In genomic region chr9:94603259-94603776, GRCh38 we compare ENCODE assay signal across 8 cellular contexts. TPM values are rescaled to one million over a fixed set of nuclear protein-coding genes. Genes with fewer than 3 reads are reported as not detected.
DNase-seq lines count a peak whose midpoint lies in the region; ATAC-seq and TF ChIP-seq lines count a peak whose summit lies in the region.

No MANE protein-coding gene starts in this region.

- DNase-seq in CD14-positive monocyte (ENCODE audit: low spot score) (peak; percentile 71), NCI-H526 treated with DMSO at 0.1 percent for 48 hours (lab: John Stamatoyannopoulos, UW) (peak; percentile 4), mesothelial cell of epicardium (ENCODE audit: low spot score in 2 of 2, unreplicated experiment in 2 of 2) (peak; percentile 52 to 88)
- DNase-seq in activated CD4-positive, alpha-beta memory T cell treated with anti-CD3 and anti-CD28 coated beads, Interleukin-2, amount 10 ng/mL, durations not matched to agents 7 days and 5 days = peak; percentile 71
- DNase-seq in effector memory CD8-positive, alpha-beta T cell = peak; percentile 49 to 59 (median 57)
- DNase-seq in stimulated activated CD8-positive, alpha-beta memory T cell treated with anti-CD3 and anti-CD28 coated beads, Interleukin-15, amount 100 ng/mL, for 24 hours (ENCODE audit: low read depth) = peak; percentile 35

- H3K36me3 ChIP-seq in HEK293 (ENCODE audit: control insufficient read depth in 2 of 2, insufficient read depth in 1 of 2, low read length in 2 of 2) = no peaks in the 10 kb centered on the region

- H3K27ac Mint-ChIP-seq in CD14-positive monocyte (no peak overlapping the region), mesothelial cell of epicardium (peak overlapping the region; percentile 82)
- no peak overlapping the region for H3K27ac Mint-ChIP-seq in activated CD4-positive, alpha-beta memory T cell treated with anti-CD3 and anti-CD28 coated beads, Interleukin-2, amount 10 ng/mL, durations not matched to agents 7 days and 5 days
- H3K27ac Mint-ChIP-seq in effector memory CD8-positive, alpha-beta T cell = no peak overlapping the region

- peaks cover 0 to 2% (median 0%) of the 10 kb centered on the region in 7 donors for H3K9me3 Mint-ChIP-seq in CD14-positive monocyte
- H3K9me3 Mint-ChIP-seq in activated CD4-positive, alpha-beta memory T cell treated with anti-CD3 and anti-CD28 coated beads, Interleukin-2, amount 10 ng/mL, durations not matched to agents 7 days and 5 days = no peaks in the 10 kb centered on the region
- H3K9me3 Mint-ChIP-seq in effector memory CD8-positive, alpha-beta T cell = no peaks in the 10 kb centered on the region
- no peaks in the 10 kb centered on the region for H3K9me3 Mint-ChIP-seq in mesothelial cell of epicardium

- CTCF ChIA-PET in HEK293 (lab: Yijun Ruan, JAX) = interaction anchor here (0.6 to 1.1 kb wide), 6 partner anchors 10 to 308 kb away, joined by 3 to 5 read pairs (median 4); partner anchors contain the start of gene FBP2
- CTCF ChIA-PET in activated CD4-positive, alpha-beta memory T cell treated with anti-CD3 and anti-CD28 coated beads, Interleukin-2, amount 10 ng/mL, durations not matched to agents 7 days and 5 days (lab: Charles Lee) = no interaction called here

- no peak overlapping the region for H3K4me3 ChIP-seq in HEK293 (ENCODE audit: low read depth, low read length)

- H3K27ac ChIP-seq in HEK293 (ENCODE audit: extremely low read depth, low read depth, low read length) = no peak overlapping the region

- peaks cover 53 to 66% of the 10 kb centered on the region in 2 donors for H3K36me3 Mint-ChIP-seq in CD14-positive monocyte
- no peaks in the 10 kb centered on the region for H3K36me3 Mint-ChIP-seq in activated CD4-positive, alpha-beta memory T cell treated with anti-CD3 and anti-CD28 coated beads, Interleukin-2, amount 10 ng/mL, durations not matched to agents 7 days and 5 days (ENCODE audit: low read depth)
- no peaks in the 10 kb centered on the region for H3K36me3 Mint-ChIP-seq in effector memory CD8-positive, alpha-beta T cell (ENCODE audit: insufficient read depth)
- H3K36me3 Mint-ChIP-seq in mesothelial cell of epicardium = no peaks in the 10 kb centered on the region

- H3K4me3 Mint-ChIP-seq in CD14-positive monocyte = no peak overlapping the region
- H3K4me3 Mint-ChIP-seq in activated CD4-positive, alpha-beta memory T cell treated with anti-CD3 and anti-CD28 coated beads, Interleukin-2, amount 10 ng/mL, durations not matched to agents 7 days and 5 days = no peak overlapping the region
- peak overlapping the region in 1 of 2 donors; percentile 1 for H3K4me3 Mint-ChIP-seq in effector memory CD8-positive, alpha-beta T cell
- H3K4me3 Mint-ChIP-seq in mesothelial cell of epicardium = no peak overlapping the region

- no peaks in the 10 kb centered on the region for H3K9me3 ChIP-seq in HEK293 (ENCODE audit: control insufficient read depth, insufficient read depth, low read depth, low read length)

- TF ChIP-seq CTCF in CD14-positive monocyte (IDR thresholded peaks at IDR 0.05) (peak; percentile 78), HEK293 (tag by site-specific recombination; IDR thresholded peaks at IDR 0.05) (peak; percentile 48), mesothelial cell of epicardium (IDR thresholded peaks at IDR 0.05; ENCODE audit: unreplicated experiment) (peak; percentile 50)

- H3K27me3 Mint-ChIP-seq in CD14-positive monocyte (ENCODE audit: low read depth in 3 of 3) (peaks cover 0 to 7% (median 2%) of the 10 kb centered on the region in 3 donors), mesothelial cell of epicardium (ENCODE audit: low read depth) (peaks cover 15% of the 10 kb centered on the region)
- peaks cover 22% of the 10 kb centered on the region for H3K27me3 Mint-ChIP-seq in activated CD4-positive, alpha-beta memory T cell treated with anti-CD3 and anti-CD28 coated beads, Interleukin-2, amount 10 ng/mL, durations not matched to agents 7 days and 5 days
- peaks cover 33 to 48% of the 10 kb centered on the region in 2 donors for H3K27me3 Mint-ChIP-seq in effector memory CD8-positive, alpha-beta T cell

- ATAC-seq in effector memory CD8-positive, alpha-beta T cell (replicated peaks) = peak; percentile 79
- ATAC-seq in HG02610 (IDR thresholded peaks at IDR 0.05; ENCODE audit: unreplicated experiment) = no peak

- POLR2A ChIA-PET in HEK293 (lab: Yijun Ruan, JAX) = no interaction called here
- POLR2A ChIA-PET in activated CD4-positive, alpha-beta memory T cell treated with anti-CD3 and anti-CD28 coated beads, Interleukin-2, amount 10 ng/mL, durations not matched to agents 7 days and 5 days (lab: Charles Lee) = no interaction called here

- intact Hi-C loops in CD14-positive monocyte (cut with micrococcal nuclease) = no loop called here

- H3K4me1 ChIP-seq in HEK293 (ENCODE audit: control insufficient read depth, insufficient read depth, low read length) = no peaks in the 10 kb centered on the region

- peaks cover 10% of the 10 kb centered on the region for H3K4me1 Mint-ChIP-seq in CD14-positive monocyte
- H3K4me1 Mint-ChIP-seq in activated CD4-positive, alpha-beta memory T cell treated with anti-CD3 and anti-CD28 coated beads, Interleukin-2, amount 10 ng/mL, durations not matched to agents 7 days and 5 days = peaks cover 3% of the 10 kb centered on the region
- peaks cover 4 to 7% of the 10 kb centered on the region in 2 donors for H3K4me1 Mint-ChIP-seq in effector memory CD8-positive, alpha-beta T cell (ENCODE audit: low read depth in 2 of 2)
- H3K4me1 Mint-ChIP-seq in mesothelial cell of epicardium = peaks cover 15% of the 10 kb centered on the region

TF ChIP-seq in HEK293, 187 proteins besides CTCF, POLR2A, EP300 and RAD21 (continues in another document):
- TF ChIP-seq TCF7L2 (IDR thresholded peaks at IDR 0.05; ENCODE audit: borderline replicate concordance, low read depth, low read length) (no peak), HIC1 (tag by site-specific recombination; IDR thresholded peaks at IDR 0.05) (no peak), KLF1 (tag by site-specific recombination; IDR thresholded peaks at IDR 0.05) (no peak), IKZF3 (tag by site-specific recombination; IDR thresholded peaks at IDR 0.05) (no peak), SCRT2 (tag by site-specific recombination; IDR thresholded peaks at IDR 0.05) (no peak), PRDM6 (tag by site-specific recombination; IDR thresholded peaks at IDR 0.05) (no peak), ZNF175 (tag by site-specific recombination; IDR thresholded peaks at IDR 0.05) (no peak)

RNA-seq across cellular contexts. Expression of gene FBP2, which starts 9.7 kb away (rescaled TPM):
- polyA plus RNA-seq in CD14-positive monocyte = not detected
- not detected for total RNA-seq in activated CD4-positive, alpha-beta memory T cell treated with anti-CD3 and anti-CD28 coated beads, Interleukin-2, amount 10 ng/mL, durations not matched to agents 7 days and 5 days
- not detected in 3 replicates for total RNA-seq in mesothelial cell of epicardium

RNA-seq across cellular contexts. Expression of gene FBP1, which starts 36.0 kb away (rescaled TPM):
- polyA plus RNA-seq in CD14-positive monocyte = 10 to 100 TPM; 84.4 to 95.5 TPM
- total RNA-seq in activated CD4-positive, alpha-beta memory T cell treated with anti-CD3 and anti-CD28 coated beads, Interleukin-2, amount 10 ng/mL, durations not matched to agents 7 days and 5 days = under 1 TPM; 0.40 to 0.65 TPM
- total RNA-seq in mesothelial cell of epicardium = 5.3 to 6.5 TPM (median 5.9 TPM) in 3 replicates

RNA-seq across cellular contexts. Expression of gene PCAT7, which starts 48.4 kb away (rescaled TPM):
- polyA plus RNA-seq in CD14-positive monocyte = not detected
- not detected for total RNA-seq in activated CD4-positive, alpha-beta memory T cell treated with anti-CD3 and anti-CD28 coated beads, Interleukin-2, amount 10 ng/mL, durations not matched to agents 7 days and 5 days
- total RNA-seq in mesothelial cell of epicardium = 18.5 to 19.0 TPM (median 18.8 TPM) in 3 replicates

Comparison
In these comparisons a context has a peak if more than half of its experiments do, and no peak if none do; other contexts are left out.
1. DNase-seq: peak in every context shown above with its lines; median percentile 71 in CD14-positive monocyte; 71 in activated CD4-positive, alpha-beta memory T cell treated with anti-CD3 and anti-CD28 coated beads, Interleukin-2, amount 10 ng/mL, durations not matched to agents 7 days and 5 days; 70 in mesothelial cell of epicardium; 57 in effector memory CD8-positive, alpha-beta T cell; 35 in stimulated activated CD8-positive, alpha-beta memory T cell treated with anti-CD3 and anti-CD28 coated beads, Interleukin-15, amount 100 ng/mL, for 24 hours; 4 in NCI-H526 treated with DMSO at 0.1 percent for 48 hours.
2. RNA of gene PCAT7, which starts 48.4 kb away (total RNA-seq): 18.5 to 19.0 TPM in mesothelial cell of epicardium; not detected in activated CD4-positive, alpha-beta memory T cell treated with anti-CD3 and anti-CD28 coated beads, Interleukin-2, amount 10 ng/mL, durations not matched to agents 7 days and 5 days; every median in the first group is over 10 times any median in the second.
3. Peak in every context shown above with its lines, with median percentiles within 50 percentile points of each other: CTCF ChIP-seq.